10 cellular contexts compared by ENCODE assay signal in the genomic region with DNA sequence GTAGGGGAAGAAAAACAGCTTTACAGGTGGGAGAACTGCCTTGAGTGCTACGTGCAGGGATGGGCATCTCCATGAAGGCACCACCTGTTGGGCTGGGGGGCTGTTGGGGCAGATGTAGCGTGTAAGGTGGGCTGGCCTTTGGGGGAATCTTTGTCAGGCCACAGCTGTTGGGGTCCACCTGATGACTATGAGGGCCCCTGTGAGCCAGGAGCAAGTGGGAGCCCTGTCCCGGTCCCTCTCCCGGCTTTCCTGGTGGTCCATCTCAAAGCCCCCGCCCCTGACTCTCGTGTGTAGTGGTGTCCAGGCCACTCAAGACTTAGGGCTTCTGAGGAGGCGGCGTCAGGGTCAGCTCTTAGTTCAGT. TPM values are rescaled to one million over a fixed set of nuclear protein-coding genes. Genes with fewer than 3 reads are reported as not detected.
DNase-seq lines count a peak whose midpoint lies in the region; ATAC-seq and TF ChIP-seq lines count a peak whose summit lies in the region.
"Had no signal": no experiment of that assay in that cellular context is flagged by ENCODE, and none has a peak within 500 bp of the region (broad histone marks: within the 10 kb centered on the region; RNA-seq: fewer than 3 reads in every experiment).

No MANE protein-coding gene starts in this region.

- ATAC-seq in activated CD8-positive, alpha-beta T cell treated with anti-CD3 and anti-CD28 coated beads for 36 hours = no peak
- ATAC-seq in lower lobe of right lung (no peak), GM19328 (IDR thresholded peaks at IDR 0.05; ENCODE audit: unreplicated experiment) (no peak), HG02870 (IDR thresholded peaks at IDR 0.05; ENCODE audit: unreplicated experiment) (no peak)

- CTCF ChIA-PET in activated naive CD4-positive, alpha-beta T cell treated with anti-CD3 and anti-CD28 coated beads, Interleukin-2, amount 10 ng/mL, durations not matched to agents 7 days and 5 days (lab: Charles Lee) = interaction anchor here (1.1 to 1.4 kb wide), 2 partner anchors 9 to 60 kb away, joined by 3 to 4 read pairs; no protein-coding TSS in a partner anchor
- CTCF ChIA-PET in activated CD8-positive, alpha-beta T cell treated with anti-CD3 and anti-CD28 coated beads for 36 hours (lab: Charles Lee) = interaction anchor here (1.0 to 3.2 kb wide), 12 partner anchors 10 to 382 kb away, joined by 3 to 12 read pairs (median 4); partner anchors contain the start of gene RSPH1

- H3K36me3 Mint-ChIP-seq in activated naive CD4-positive, alpha-beta T cell treated with anti-CD3 and anti-CD28 coated beads, Interleukin-2, amount 10 ng/mL, durations not matched to agents 7 days and 5 days = peaks cover 62% of the 10 kb centered on the region
- H3K36me3 Mint-ChIP-seq in activated CD8-positive, alpha-beta T cell treated with anti-CD3 and anti-CD28 coated beads for 36 hours (ENCODE audit: low read depth) = peaks cover 25% of the 10 kb centered on the region

- H3K4me1 Mint-ChIP-seq in activated naive CD4-positive, alpha-beta T cell treated with anti-CD3 and anti-CD28 coated beads, Interleukin-2, amount 10 ng/mL, durations not matched to agents 7 days and 5 days = peaks cover 70% of the 10 kb centered on the region
- H3K4me1 Mint-ChIP-seq in activated CD8-positive, alpha-beta T cell treated with anti-CD3 and anti-CD28 coated beads for 36 hours (ENCODE audit: low read depth) = peaks cover 52% of the 10 kb centered on the region

- peaks cover 78% of the 10 kb centered on the region for H3K4me1 ChIP-seq in lower lobe of right lung
- H3K4me1 ChIP-seq in tibial artery = peaks cover 0 to 34% (median 24%) of the 10 kb centered on the region in 4 donors

- H3K9me3 Mint-ChIP-seq in activated naive CD4-positive, alpha-beta T cell treated with anti-CD3 and anti-CD28 coated beads, Interleukin-2, amount 10 ng/mL, durations not matched to agents 7 days and 5 days = no peaks in the 10 kb centered on the region
- H3K9me3 Mint-ChIP-seq in activated CD8-positive, alpha-beta T cell treated with anti-CD3 and anti-CD28 coated beads for 36 hours = no peaks in the 10 kb centered on the region

- peak overlapping the region; percentile 98 for H3K27ac Mint-ChIP-seq in activated naive CD4-positive, alpha-beta T cell treated with anti-CD3 and anti-CD28 coated beads, Interleukin-2, amount 10 ng/mL, durations not matched to agents 7 days and 5 days
- peak overlapping the region; percentile 82 for H3K27ac Mint-ChIP-seq in activated CD8-positive, alpha-beta T cell treated with anti-CD3 and anti-CD28 coated beads for 36 hours

- DNase-seq in activated naive CD4-positive, alpha-beta T cell treated with anti-CD3 and anti-CD28 coated beads, Interleukin-2, amount 10 ng/mL, durations not matched to agents 7 days and 5 days = no peak
- DNase-seq in activated naive CD4-positive, alpha-beta T cell treated with anti-CD3 and anti-CD28 coated beads, Interleukin-2, amount 50 U/mL, for 16 hours = no peak
- DNase-seq in activated CD8-positive, alpha-beta T cell treated with anti-CD3 and anti-CD28 coated beads for 36 hours = no peak
- no peak for DNase-seq in lower lobe of right lung
- DNase-seq in tibial artery = peak in 1 of 2 donors; percentile 57
- DNase-seq in NCI-H82 treated with DMSO at 0.1 percent for 48 hours (lab: John Stamatoyannopoulos, UW; ENCODE audit: unreplicated experiment) = no peak

- H3K9me3 ChIP-seq in lower lobe of right lung (no peaks in the 10 kb centered on the region), tibial artery (no peaks in the 10 kb centered on the region)
- H3K9me3 ChIP-seq: HAP-1 had no signal

- no peaks in the 10 kb centered on the region for H3K27me3 ChIP-seq in lower lobe of right lung (ENCODE audit: low read depth)
- no peaks in the 10 kb centered on the region for H3K27me3 ChIP-seq in tibial artery

- H3K27me3 Mint-ChIP-seq in activated naive CD4-positive, alpha-beta T cell treated with anti-CD3 and anti-CD28 coated beads, Interleukin-2, amount 10 ng/mL, durations not matched to agents 7 days and 5 days = no peaks in the 10 kb centered on the region
- H3K27me3 Mint-ChIP-seq in activated CD8-positive, alpha-beta T cell treated with anti-CD3 and anti-CD28 coated beads for 36 hours = no peaks in the 10 kb centered on the region

- intact Hi-C loops in activated CD8-positive, alpha-beta T cell treated with anti-CD3 and anti-CD28 coated beads for 36 hours (cut with micrococcal nuclease) = loop anchor here (5.0 kb wide), 1 partner anchor 60 kb away; no protein-coding TSS in a partner anchor
- intact Hi-C loops in lower lobe of right lung (cut with DNase I) = no loop called here
- intact Hi-C loops in tibial artery (cut with DNase I; ENCODE audit: low total_unique reads) = no loop called here

- H3K36me3 ChIP-seq in lower lobe of right lung (peaks cover 17% of the 10 kb centered on the region), tibial artery (peaks cover 0 to 25% (median 0%) of the 10 kb centered on the region in 3 donors)
- H3K36me3 ChIP-seq: HAP-1 had no signal

- no peak overlapping the region for H3K4me3 ChIP-seq in lower lobe of right lung
- no peak overlapping the region for H3K4me3 ChIP-seq in tibial artery
- H3K4me3 ChIP-seq: HAP-1 had no signal

- H3K4me3 Mint-ChIP-seq in activated naive CD4-positive, alpha-beta T cell treated with anti-CD3 and anti-CD28 coated beads, Interleukin-2, amount 10 ng/mL, durations not matched to agents 7 days and 5 days = peak overlapping the region; percentile 62
- H3K4me3 Mint-ChIP-seq in activated CD8-positive, alpha-beta T cell treated with anti-CD3 and anti-CD28 coated beads for 36 hours = no peak overlapping the region

- POLR2A ChIA-PET in activated CD8-positive, alpha-beta T cell treated with anti-CD3 and anti-CD28 coated beads for 36 hours (lab: Charles Lee) = interaction anchor here (0.7 to 5.4 kb wide), 8 partner anchors 9 to 293 kb away, joined by 3 to 31 read pairs (median 3); partner anchors contain the start of gene SLC37A1

- TF ChIP-seq CTCF in activated CD8-positive, alpha-beta T cell treated with anti-CD3 and anti-CD28 coated beads for 36 hours (IDR thresholded peaks at IDR 0.05) = no peak
- TF ChIP-seq CTCF in lower lobe of right lung (IDR thresholded peaks at IDR 0.05) = no peak
- no peak for TF ChIP-seq CTCF in tibial artery (IDR thresholded peaks at IDR 0.05)

- peak overlapping the region; percentile 75 for H3K27ac ChIP-seq in lower lobe of right lung
- peak overlapping the region; percentile 75 to 77 for H3K27ac ChIP-seq in tibial artery

RNA-seq across cellular contexts. Expression of gene SLC37A1, which starts 13.5 kb away (rescaled TPM):
- 10 to 100 TPM; 12.8 to 14.9 TPM for total RNA-seq in activated CD8-positive, alpha-beta T cell treated with anti-CD3 and anti-CD28 coated beads for 36 hours
- 28.9 TPM for total RNA-seq in lower lobe of right lung

RNA-seq across cellular contexts. Expression of gene RSPH1, which starts 31.1 kb away (rescaled TPM):
- not detected for total RNA-seq in activated CD8-positive, alpha-beta T cell treated with anti-CD3 and anti-CD28 coated beads for 36 hours
- 18.1 TPM for total RNA-seq in lower lobe of right lung
- total RNA-seq: cardiac septum had no signal

Comparison
In these comparisons a context has a peak if more than half of its experiments do, and no peak if none do; other contexts are left out.
1. RNA of gene RSPH1, which starts 31.1 kb away (total RNA-seq): 18.1 TPM in lower lobe of right lung (single experiment); not detected in activated CD8-positive, alpha-beta T cell treated with anti-CD3 and anti-CD28 coated beads for 36 hours; every median in the first group is over 10 times any median in the second.